15 cellular contexts compared by ENCODE assay signal in the genomic region with DNA sequence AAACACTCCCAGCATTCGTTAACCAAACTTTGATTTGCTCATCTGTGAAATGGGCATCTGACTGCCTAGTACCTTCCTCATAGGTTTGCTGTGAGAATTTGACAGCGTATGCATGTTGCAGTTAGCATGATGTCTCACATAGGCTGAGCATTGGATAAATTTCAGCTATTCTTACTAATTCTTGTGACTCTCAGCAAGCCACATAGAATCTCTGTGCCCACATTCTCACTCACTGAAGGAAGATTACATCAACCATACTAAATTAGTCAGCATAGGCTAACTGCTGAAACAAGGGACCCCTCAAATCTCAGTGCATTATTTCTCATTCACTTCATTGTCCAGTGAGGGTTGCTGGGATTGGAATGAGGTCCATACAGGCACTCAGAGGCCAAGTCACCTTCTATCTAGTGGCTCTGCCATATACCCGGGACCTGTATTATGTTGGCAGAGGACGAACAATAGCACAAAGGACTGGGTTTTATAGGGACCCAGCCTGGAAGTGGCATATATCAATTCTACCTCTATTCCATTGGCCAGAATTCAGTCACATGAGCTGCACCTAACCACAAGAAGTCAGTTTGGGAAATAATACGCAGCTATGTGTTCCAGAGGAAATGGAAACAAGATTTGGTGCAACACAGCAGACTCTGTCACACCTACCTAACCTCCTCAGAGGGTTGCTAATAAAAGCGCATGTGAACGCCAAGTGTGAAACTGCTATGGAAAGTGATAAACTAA. TPM values are rescaled to one million over a fixed set of nuclear protein-coding genes. Genes with fewer than 3 reads are reported as not detected.
DNase-seq lines count a peak whose midpoint lies in the region; ATAC-seq and TF ChIP-seq lines count a peak whose summit lies in the region.
"Had no signal": no experiment of that assay in that cellular context is flagged by ENCODE, and none has a peak within 500 bp of the region (broad histone marks: within the 10 kb centered on the region; RNA-seq: fewer than 3 reads in every experiment).

No MANE protein-coding gene starts in this region.

- H4K20me1 ChIP-seq in PC-3 (ENCODE audit: low read length): no peaks in the 10 kb centered on the region

- no peak overlapping the region for H3K4me2 ChIP-seq in PC-3 (ENCODE audit: low read length)
- H3K4me2 ChIP-seq: A549 had no signal

- peaks cover 72% of the 10 kb centered on the region for H3K4me1 Mint-ChIP-seq in activated CD4-positive, alpha-beta T cell treated with anti-CD3 and anti-CD28 coated beads for 36 hours
- H3K4me1 Mint-ChIP-seq in activated CD8-positive, alpha-beta T cell treated with anti-CD3 and anti-CD28 coated beads, Interleukin-2, amount 10 ng/mL, durations not matched to agents 7 days and 5 days (ENCODE audit: low read depth): peaks cover 69% of the 10 kb centered on the region
- peaks cover 36 to 77% (median 70%) of the 10 kb centered on the region in 4 donors for H3K4me1 Mint-ChIP-seq in naive thymus-derived CD8-positive, alpha-beta T cell

- H3F3A ChIP-seq in PC-3 (ENCODE audit: low read length, unreplicated experiment): no peaks in the 10 kb centered on the region

- H3K36me3 Mint-ChIP-seq in activated CD4-positive, alpha-beta T cell treated with anti-CD3 and anti-CD28 coated beads for 36 hours (ENCODE audit: low read depth): peaks cover 8% of the 10 kb centered on the region
- H3K36me3 Mint-ChIP-seq in activated CD8-positive, alpha-beta T cell treated with anti-CD3 and anti-CD28 coated beads, Interleukin-2, amount 10 ng/mL, durations not matched to agents 7 days and 5 days (ENCODE audit: low read depth): peaks cover 5% of the 10 kb centered on the region
- no peaks in the 10 kb centered on the region for H3K36me3 Mint-ChIP-seq in naive thymus-derived CD8-positive, alpha-beta T cell
- H3K36me3 Mint-ChIP-seq: type B pancreatic cell had no signal

- CTCF ChIA-PET in activated CD4-positive, alpha-beta T cell treated with anti-CD3 and anti-CD28 coated beads for 36 hours (lab: Charles Lee): interaction anchor here (0.6 to 1.6 kb wide), 6 partner anchors 11 to 238 kb away, joined by 3 to 6 read pairs (median 3); no protein-coding TSS in a partner anchor
- CTCF ChIA-PET in activated CD8-positive, alpha-beta T cell treated with anti-CD3 and anti-CD28 coated beads, Interleukin-2, amount 10 ng/mL, durations not matched to agents 7 days and 5 days (lab: Charles Lee): interaction anchor here (0.9 to 1.5 kb wide), 7 partner anchors 11 to 270 kb away, joined by 3 to 6 read pairs (median 3); no protein-coding TSS in a partner anchor
- CTCF ChIA-PET in PC-3 (lab: Charles Lee): no interaction called here

- no peak overlapping the region for H3K9ac ChIP-seq in PC-3 (ENCODE audit: low read length)

- H3K4me3 Mint-ChIP-seq in activated CD4-positive, alpha-beta T cell treated with anti-CD3 and anti-CD28 coated beads for 36 hours: peak overlapping the region; percentile 56
- H3K4me3 Mint-ChIP-seq in activated CD8-positive, alpha-beta T cell treated with anti-CD3 and anti-CD28 coated beads, Interleukin-2, amount 10 ng/mL, durations not matched to agents 7 days and 5 days: no peak overlapping the region
- peak overlapping the region in 5 of 10 donors; percentile 3 to 34 (median 18) for H3K4me3 Mint-ChIP-seq in naive thymus-derived CD8-positive, alpha-beta T cell

- DNase-seq in activated CD4-positive, alpha-beta T cell treated with anti-CD3 and anti-CD28 coated beads for 36 hours: peak; percentile 63
- DNase-seq in activated CD4-positive, alpha-beta T cell treated with anti-CD3 and anti-CD28 coated beads for 1 hour: no peak
- peak; percentile 42 for DNase-seq in activated CD8-positive, alpha-beta T cell treated with anti-CD3 and anti-CD28 coated beads, Interleukin-2, amount 10 ng/mL, durations not matched to agents 7 days and 5 days
- no peak for DNase-seq in naive thymus-derived CD8-positive, alpha-beta T cell
- DNase-seq in COLO668 (lab: John Stamatoyannopoulos, UW; ENCODE audit: unreplicated experiment): no peak
- DNase-seq in PC-3: no peak
- DNase-seq in EL: no peak
- DNase-seq: caudate nucleus, heart left ventricle, left cardiac atrium, NCI-H526, SHP77 had no signal

- no peaks in the 10 kb centered on the region for H3K9me3 Mint-ChIP-seq in activated CD4-positive, alpha-beta T cell treated with anti-CD3 and anti-CD28 coated beads for 36 hours (ENCODE audit: low read depth)
- H3K9me3 Mint-ChIP-seq in activated CD8-positive, alpha-beta T cell treated with anti-CD3 and anti-CD28 coated beads, Interleukin-2, amount 10 ng/mL, durations not matched to agents 7 days and 5 days (ENCODE audit: insufficient read depth): no peaks in the 10 kb centered on the region
- H3K9me3 Mint-ChIP-seq in naive thymus-derived CD8-positive, alpha-beta T cell: peaks cover 0 to 2% (median 0%) of the 10 kb centered on the region in 9 donors

- H3K27me3 Mint-ChIP-seq in activated CD4-positive, alpha-beta T cell treated with anti-CD3 and anti-CD28 coated beads for 36 hours: no peaks in the 10 kb centered on the region
- no peaks in the 10 kb centered on the region for H3K27me3 Mint-ChIP-seq in activated CD8-positive, alpha-beta T cell treated with anti-CD3 and anti-CD28 coated beads, Interleukin-2, amount 10 ng/mL, durations not matched to agents 7 days and 5 days (ENCODE audit: low read depth)
- no peaks in the 10 kb centered on the region for H3K27me3 Mint-ChIP-seq in naive thymus-derived CD8-positive, alpha-beta T cell

- H2AFZ ChIP-seq in PC-3 (ENCODE audit: low read length): no peak overlapping the region

- no peak overlapping the region for H3K4me3 ChIP-seq in PC-3 (ENCODE audit: low read length)
- H3K4me3 ChIP-seq: A549, heart left ventricle had no signal

- POLR2A ChIA-PET in activated CD4-positive, alpha-beta T cell treated with anti-CD3 and anti-CD28 coated beads for 36 hours (lab: Charles Lee): interaction anchor here (0.5 to 1.6 kb wide), 11 partner anchors 9 to 646 kb away, joined by 3 to 8 read pairs (median 4); no protein-coding TSS in a partner anchor
- POLR2A ChIA-PET in activated CD8-positive, alpha-beta T cell treated with anti-CD3 and anti-CD28 coated beads, Interleukin-2, amount 10 ng/mL, durations not matched to agents 7 days and 5 days (lab: Charles Lee): interaction anchor here (0.6 to 2.2 kb wide), 5 partner anchors 14 to 287 kb away, joined by 3 to 13 read pairs (median 3); no protein-coding TSS in a partner anchor
- POLR2A ChIA-PET in naive thymus-derived CD8-positive, alpha-beta T cell (lab: Charles Lee): interaction anchor here (0.7 to 9.7 kb wide), 2 partner anchors 24 to 265 kb away, joined by 3 to 140 read pairs; no protein-coding TSS in a partner anchor
- POLR2A ChIA-PET in PC-3 (lab: Charles Lee; ENCODE audit: unreplicated experiment): no interaction called here

- no peaks in the 10 kb centered on the region for H3K9me3 ChIP-seq in PC-3 (ENCODE audit: low read length)
- H3K9me3 ChIP-seq: A549, heart left ventricle had no signal

- no peak overlapping the region for H3K27ac ChIP-seq in PC-3 (ENCODE audit: low read length)

- H3K4me1 ChIP-seq in PC-3 (ENCODE audit: insufficient read depth, low read length): peaks cover 19% of the 10 kb centered on the region

- TF ChIP-seq CTCF in PC-3 (conservative IDR thresholded peaks at IDR 0.05; ENCODE audit: low read depth, low read length): no peak

- no peaks in the 10 kb centered on the region for H3K36me3 ChIP-seq in PC-3 (ENCODE audit: low read depth, low read length)
- H3K36me3 ChIP-seq: heart left ventricle had no signal

- peak overlapping the region; percentile 91 for H3K27ac Mint-ChIP-seq in activated CD4-positive, alpha-beta T cell treated with anti-CD3 and anti-CD28 coated beads for 36 hours
- H3K27ac Mint-ChIP-seq in activated CD8-positive, alpha-beta T cell treated with anti-CD3 and anti-CD28 coated beads, Interleukin-2, amount 10 ng/mL, durations not matched to agents 7 days and 5 days: peak overlapping the region; percentile 58
- peak overlapping the region in 9 of 10 donors; percentile 41 to 90 (median 66) for H3K27ac Mint-ChIP-seq in naive thymus-derived CD8-positive, alpha-beta T cell

- BruUV-seq in PC-3 (replicated peaks; lab: Mats Ljungman, UMichigan): no TSS peak

- no peaks in the 10 kb centered on the region for H3K9me2 ChIP-seq in PC-3 (replicated peaks; ENCODE audit: low read length)

- intact Hi-C loops in activated CD4-positive, alpha-beta T cell treated with anti-CD3 and anti-CD28 coated beads for 36 hours (cut with DNase I, micrococcal nuclease): loop anchor here (1.0 to 10.0 kb wide), 6 partner anchors 21 to 398 kb away; no protein-coding TSS in a partner anchor
- intact Hi-C loops in PC-3 (cut with micrococcal nuclease): no loop called here

- H3K27me3 ChIP-seq in PC-3 (ENCODE audit: low read length): no peaks in the 10 kb centered on the region

- peaks cover 18% of the 10 kb centered on the region for H3K79me2 ChIP-seq in PC-3 (ENCODE audit: low read length)

- peak; percentile 37 for ATAC-seq in activated CD4-positive, alpha-beta T cell treated with anti-CD3 and anti-CD28 coated beads for 36 hours
- peak; percentile 30 for ATAC-seq in HG03378 (IDR thresholded peaks at IDR 0.05; ENCODE audit: unreplicated experiment)
- ATAC-seq in activated CD8-positive, alpha-beta T cell treated with anti-CD3 and anti-CD28 coated beads, Interleukin-2, amount 10 ng/mL, durations not matched to agents 7 days and 5 days: no peak
- no peak for ATAC-seq in naive thymus-derived CD8-positive, alpha-beta T cell
- ATAC-seq in PC-3: no peak
- ATAC-seq: A549, heart left ventricle, left cardiac atrium had no signal

RNA-seq across cellular contexts. Expression of a gene that starts 4.2 kb away (rescaled TPM):
- 10 to 100 TPM; 71.7 to 91.2 TPM for total RNA-seq in activated CD4-positive, alpha-beta T cell treated with anti-CD3 and anti-CD28 coated beads for 36 hours
- total RNA-seq in activated CD8-positive, alpha-beta T cell treated with anti-CD3 and anti-CD28 coated beads, Interleukin-2, amount 10 ng/mL, durations not matched to agents 7 days and 5 days: 10 to 100 TPM; 45.8 to 50.8 TPM
- total RNA-seq in naive thymus-derived CD8-positive, alpha-beta T cell: 10 to 100 TPM; 28.2 to 30.7 TPM
- 10 to 100 TPM; 36.0 to 43.8 (median 41.6) TPM for polyA plus RNA-seq in naive thymus-derived CD8-positive, alpha-beta T cell
- total RNA-seq in PC-3 (2014; rRNA removed): 48.5 and 49.5 TPM in 2 replicates

Comparison
In these comparisons a context has a peak if more than half of its experiments do, and no peak if none do; other contexts are left out.
1. DNase-seq: peak in activated CD4-positive, alpha-beta T cell treated with anti-CD3 and anti-CD28 coated beads for 36 hours (single experiment) and activated CD8-positive, alpha-beta T cell treated with anti-CD3 and anti-CD28 coated beads, Interleukin-2, amount 10 ng/mL, durations not matched to agents 7 days and 5 days (single experiment); none in activated CD4-positive, alpha-beta T cell treated with anti-CD3 and anti-CD28 coated beads for 1 hour (single experiment), naive thymus-derived CD8-positive, alpha-beta T cell (0 of 10), COLO668 (single experiment), PC-3 (single experiment) and EL (single experiment).
2. ATAC-seq: peak in activated CD4-positive, alpha-beta T cell treated with anti-CD3 and anti-CD28 coated beads for 36 hours (single experiment) and HG03378 (single experiment); none in activated CD8-positive, alpha-beta T cell treated with anti-CD3 and anti-CD28 coated beads, Interleukin-2, amount 10 ng/mL, durations not matched to agents 7 days and 5 days (single experiment), naive thymus-derived CD8-positive, alpha-beta T cell (0 of 2) and PC-3 (single experiment).
3. Peak in every context shown above with its lines, with median percentiles within 50 percentile points of each other: H3K27ac Mint-ChIP-seq.